Comparison of ENCODE assay signal across 27 cellular contexts in the genomic region with DNA sequence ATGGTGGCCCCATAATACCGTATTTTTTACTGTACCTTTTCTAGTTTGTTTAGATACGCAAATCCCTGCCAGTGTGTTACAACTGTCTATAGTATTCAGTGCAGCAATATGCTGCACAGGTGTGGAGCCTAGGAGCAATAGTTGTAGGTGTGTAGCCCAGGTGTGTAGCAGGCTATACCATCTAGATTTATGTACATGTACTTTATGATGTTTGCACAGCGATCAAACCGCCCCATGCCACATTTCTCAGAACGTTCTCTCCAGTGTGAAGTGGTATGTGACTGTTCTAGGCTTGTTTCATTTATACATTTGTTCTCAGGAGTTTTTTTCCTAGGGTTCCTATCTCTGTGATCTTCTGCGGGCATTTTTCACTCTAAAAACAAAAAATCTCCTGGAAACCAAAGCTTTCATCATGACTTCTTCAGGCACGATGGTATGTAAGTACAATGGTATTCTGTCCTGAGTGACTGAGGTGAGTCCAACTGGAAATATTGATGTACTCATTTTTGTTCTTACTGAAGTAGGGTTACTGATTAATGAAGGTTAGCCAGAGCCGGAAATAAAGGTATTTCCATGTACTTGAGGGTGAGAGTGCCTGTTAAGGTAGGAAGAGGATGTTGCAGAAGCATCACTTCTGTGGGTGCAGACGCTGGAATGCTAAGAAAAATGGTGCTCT.
A peak's percentile ranks its signal among the peaks of the same experiment; 100 is the strongest.
DNase-seq lines count a peak whose midpoint lies in the region; ATAC-seq and TF ChIP-seq lines count a peak whose summit lies in the region.
"Had no signal": no experiment of that assay in that cellular context is flagged by ENCODE, and none has a peak within 500 bp of the region (broad histone marks: within the 10 kb centered on the region; RNA-seq: fewer than 3 reads in every experiment).

No MANE protein-coding gene starts in this region.

- H4K20me1 ChIP-seq in hepatocyte (ENCODE audit: insufficient read depth, poor library complexity, severe bottlenecking): no peaks in the 10 kb centered on the region

- H3K36me3 ChIP-seq in hepatocyte (replicated peaks; ENCODE audit: insufficient read depth, low read depth) (peaks cover 4% of the 10 kb centered on the region), mucosa of descending colon (ENCODE audit: low read depth) (no peaks in the 10 kb centered on the region)
- H3K36me3 ChIP-seq: prostate gland had no signal

- H2AFZ ChIP-seq in hepatocyte: no peak overlapping the region

- no peaks in the 10 kb centered on the region for H3K4me1 Mint-ChIP-seq in activated T-cell treated with anti-CD3 and anti-CD28 coated beads, Interleukin-2, amount 50 U/mL, for 72 hours (ENCODE audit: low read depth)
- H3K4me1 Mint-ChIP-seq in activated T-cell treated with anti-CD3 and anti-CD28 coated beads, Interleukin-2, amount 50 U/mL, for 4 hours (ENCODE audit: low read depth): no peaks in the 10 kb centered on the region
- H3K4me1 Mint-ChIP-seq: activated naive CD4-positive, alpha-beta T cell treated with anti-CD3 and anti-CD28 coated beads, Interleukin-2, amount 50 U/mL, for 24 hours; central memory CD8-positive, alpha-beta T cell; mesothelial cell of epicardium; stimulated activated effector memory CD8-positive, alpha-beta T cell treated with anti-CD3 and anti-CD28 coated beads, Interleukin-12 subunit alpha, Interleukin-12 subunit beta, amount 100 ng/mL, for 72 hours had no signal

- H3K9me3 ChIP-seq in hepatocyte (ENCODE audit: low read depth): no peaks in the 10 kb centered on the region
- H3K9me3 ChIP-seq in mucosa of descending colon: no peaks in the 10 kb centered on the region
- H3K9me3 ChIP-seq: prostate gland had no signal

- 73% methylated on average over 9 of the region's 9 CpGs for WGBS in hepatocyte (ENCODE audit: low lambda C conversion rate, missing lambda C conversion rate)

- H3K4me3 Mint-ChIP-seq in activated T-cell treated with anti-CD3 and anti-CD28 coated beads, Interleukin-2, amount 50 U/mL, for 72 hours: no peak overlapping the region
- no peak overlapping the region for H3K4me3 Mint-ChIP-seq in activated T-cell treated with anti-CD3 and anti-CD28 coated beads, Interleukin-2, amount 50 U/mL, for 4 hours
- H3K4me3 Mint-ChIP-seq: activated naive CD4-positive, alpha-beta T cell treated with anti-CD3 and anti-CD28 coated beads, Interleukin-2, amount 50 U/mL, for 24 hours; CD8-positive, alpha-beta T cell; central memory CD8-positive, alpha-beta T cell; mesothelial cell of epicardium; stimulated activated effector memory CD8-positive, alpha-beta T cell treated with anti-CD3 and anti-CD28 coated beads, Interleukin-12 subunit alpha, Interleukin-12 subunit beta, amount 100 ng/mL, for 72 hours had no signal

- H3K9me3 Mint-ChIP-seq in activated T-cell treated with anti-CD3 and anti-CD28 coated beads, Interleukin-2, amount 50 U/mL, for 72 hours: no peaks in the 10 kb centered on the region
- no peaks in the 10 kb centered on the region for H3K9me3 Mint-ChIP-seq in activated T-cell treated with anti-CD3 and anti-CD28 coated beads, Interleukin-2, amount 50 U/mL, for 4 hours
- H3K9me3 Mint-ChIP-seq: activated naive CD4-positive, alpha-beta T cell treated with anti-CD3 and anti-CD28 coated beads, Interleukin-2, amount 50 U/mL, for 24 hours; CD8-positive, alpha-beta T cell; central memory CD8-positive, alpha-beta T cell; mesothelial cell of epicardium; stimulated activated effector memory CD8-positive, alpha-beta T cell treated with anti-CD3 and anti-CD28 coated beads, Interleukin-12 subunit alpha, Interleukin-12 subunit beta, amount 100 ng/mL, for 72 hours had no signal

- DNase-seq in activated T-cell treated with anti-CD3 and anti-CD28 coated beads, Interleukin-2, amount 50 U/mL, for 72 hours: no peak
- no peak for DNase-seq in activated T-cell treated with anti-CD3 and anti-CD28 coated beads, Interleukin-2, amount 50 U/mL, for 4 hours
- peak; percentile 25 for DNase-seq in hepatocyte (ENCODE audit: low spot score)
- peak in 2 of 3 donors; percentile 46 to 78 for DNase-seq in mucosa of descending colon
- no peak for DNase-seq in LoVo (ENCODE audit: low spot score)
- DNase-seq in HPDE6-E6E7 (ENCODE audit: extremely low spot score): no peak
- DNase-seq in activated CD4-positive, alpha-beta T cell treated with anti-CD3 and anti-CD28 coated beads, Interleukin-2, amount 50 U/mL, for 4 hours: no peak
- DNase-seq: 8988T; AML-193; aorta; CD8-positive, alpha-beta T cell; DMS79; effector CD4-positive, alpha-beta T cell; foreskin melanocyte; MV-4-11; NCI-H2171; stimulated activated CD4-positive, alpha-beta T cell treated with anti-CD3 and anti-CD28 coated beads, Interleukin-1b, Interleukin-23, amount 100 ng/mL, for 48 hours; T-helper 9 cell had no signal

- H3K4me3 ChIP-seq in hepatocyte (no peak overlapping the region), mucosa of descending colon (no peak overlapping the region)
- H3K4me3 ChIP-seq: prostate gland had no signal

- ATAC-seq in activated T-cell treated with anti-CD3 and anti-CD28 coated beads, Interleukin-2, amount 50 U/mL, for 72 hours (replicated peaks in 1 of 2): no peak
- no peak for ATAC-seq in activated T-cell treated with anti-CD3 and anti-CD28 coated beads, Interleukin-2, amount 50 U/mL, for 4 hours
- ATAC-seq in mucosa of descending colon (peak; percentile 92), GM18517 (IDR thresholded peaks at IDR 0.05; ENCODE audit: unreplicated experiment) (no peak)
- ATAC-seq: activated CD4-positive, CD25-positive, alpha-beta regulatory T cell treated with anti-CD3 and anti-CD28 coated beads, Interleukin-2, amount 50 U/mL, for 24 hours; CD8-positive, alpha-beta T cell; esophagus mucosa; stimulated activated effector memory CD8-positive, alpha-beta T cell treated with anti-CD3 and anti-CD28 coated beads, Interleukin-12 subunit alpha, Interleukin-12 subunit beta, amount 100 ng/mL, for 72 hours had no signal

- no peaks in the 10 kb centered on the region for H3K9me2 ChIP-seq in hepatocyte (replicated peaks; ENCODE audit: insufficient read depth)

- H3K27me3 Mint-ChIP-seq in activated T-cell treated with anti-CD3 and anti-CD28 coated beads, Interleukin-2, amount 50 U/mL, for 72 hours (ENCODE audit: low read depth): no peaks in the 10 kb centered on the region
- H3K27me3 Mint-ChIP-seq in activated T-cell treated with anti-CD3 and anti-CD28 coated beads, Interleukin-2, amount 50 U/mL, for 4 hours (ENCODE audit: low read depth): no peaks in the 10 kb centered on the region
- H3K27me3 Mint-ChIP-seq: activated naive CD4-positive, alpha-beta T cell treated with anti-CD3 and anti-CD28 coated beads, Interleukin-2, amount 50 U/mL, for 24 hours had no signal

- intact Hi-C loops in mucosa of descending colon (cut with DNase I, micrococcal nuclease): loop anchor here in 1 of 2 donors (5.0 kb wide), 1 partner anchor 285 kb away; a partner anchor contains a TSS

- H3K4me1 ChIP-seq in hepatocyte (ENCODE audit: insufficient read depth) (no peaks in the 10 kb centered on the region), mucosa of descending colon (ENCODE audit: low read depth) (peaks cover 47% of the 10 kb centered on the region)
- H3K4me1 ChIP-seq: prostate gland had no signal

- H3K36me3 Mint-ChIP-seq in activated T-cell treated with anti-CD3 and anti-CD28 coated beads, Interleukin-2, amount 50 U/mL, for 72 hours (ENCODE audit: insufficient read depth in 2 of 2): peaks cover 0 to 5% of the 10 kb centered on the region in 2 donors
- H3K36me3 Mint-ChIP-seq in activated T-cell treated with anti-CD3 and anti-CD28 coated beads, Interleukin-2, amount 50 U/mL, for 4 hours (ENCODE audit: insufficient read depth): peaks cover 13% of the 10 kb centered on the region
- H3K36me3 Mint-ChIP-seq: stimulated activated effector memory CD8-positive, alpha-beta T cell treated with anti-CD3 and anti-CD28 coated beads, Interleukin-12 subunit alpha, Interleukin-12 subunit beta, amount 100 ng/mL, for 72 hours had no signal

- no peaks in the 10 kb centered on the region for H3K27me3 ChIP-seq in hepatocyte

- H3K27ac ChIP-seq in hepatocyte: peak overlapping the region; percentile 54
- H3K27ac ChIP-seq: KMS-11, prostate gland had no signal

- H3K4me2 ChIP-seq in hepatocyte: peak overlapping the region; percentile 52
- H3K4me2 ChIP-seq: KMS-11 had no signal

- TF ChIP-seq CTCF in hepatocyte (IDR thresholded peaks at IDR 0.05; ENCODE audit: poor library complexity) (no peak), mucosa of descending colon (IDR thresholded peaks at IDR 0.05) (no peak)

- no peaks in the 10 kb centered on the region for H3K79me2 ChIP-seq in hepatocyte

- H3K27ac Mint-ChIP-seq in activated T-cell treated with anti-CD3 and anti-CD28 coated beads, Interleukin-2, amount 50 U/mL, for 72 hours: peak overlapping the region; percentile 5
- H3K27ac Mint-ChIP-seq: activated naive CD4-positive, alpha-beta T cell treated with anti-CD3 and anti-CD28 coated beads, Interleukin-2, amount 50 U/mL, for 24 hours; CD8-positive, alpha-beta T cell; mesothelial cell of epicardium; stimulated activated effector memory CD8-positive, alpha-beta T cell treated with anti-CD3 and anti-CD28 coated beads, Interleukin-12 subunit alpha, Interleukin-12 subunit beta, amount 100 ng/mL, for 72 hours had no signal

Comparison
In these comparisons a context has a peak if more than half of its experiments do, and no peak if none do; other contexts are left out.
1. DNase-seq: peak in hepatocyte (single experiment) and mucosa of descending colon (2 of 3); none in activated T-cell treated with anti-CD3 and anti-CD28 coated beads, Interleukin-2, amount 50 U/mL, for 72 hours (0 of 2), activated T-cell treated with anti-CD3 and anti-CD28 coated beads, Interleukin-2, amount 50 U/mL, for 4 hours (single experiment), LoVo (single experiment), HPDE6-E6E7 (single experiment) and activated CD4-positive, alpha-beta T cell treated with anti-CD3 and anti-CD28 coated beads, Interleukin-2, amount 50 U/mL, for 4 hours (0 of 2).